In genomic region chr17:59428896-59429460, GRCh38 we compare ENCODE assay signal across 16 cellular contexts.
DNase-seq lines count a peak whose midpoint lies in the region; ATAC-seq and TF ChIP-seq lines count a peak whose summit lies in the region.
"Had no signal": no experiment of that assay in that cellular context is flagged by ENCODE, and none has a peak within 500 bp of the region (broad histone marks: within the 10 kb centered on the region; RNA-seq: fewer than 3 reads in every experiment).

No MANE protein-coding gene starts in this region.

- H3K9me3 ChIP-seq in SJSA1 (replicated peaks) (no peaks in the 10 kb centered on the region), esophagus squamous epithelium (no peaks in the 10 kb centered on the region), neuronal stem cell (replicated peaks in 1 of 2; ENCODE audit: control insufficient read depth in 2 of 2, insufficient read depth in 1 of 2, low read depth in 1 of 2, low read length in 2 of 2) (peaks cover 2 to 3% of the 10 kb centered on the region in 2 donors), thoracic aorta (no peaks in the 10 kb centered on the region)
- H3K9me3 ChIP-seq: BE2C had no signal

- TF ChIP-seq POLR2A in esophagus squamous epithelium (IDR thresholded peaks at IDR 0.05): no peak

- H3K18ac ChIP-seq in neuronal stem cell (ENCODE audit: low read length): no peak overlapping the region

- H2AFZ ChIP-seq in neuronal stem cell (ENCODE audit: low read length): no peak overlapping the region

- H3K9me3 Mint-ChIP-seq in activated T-cell treated with anti-CD3 and anti-CD28 coated beads, Interleukin-2, amount 50 U/mL, for 24 hours: no peaks in the 10 kb centered on the region

- H2BK120ac ChIP-seq in neuronal stem cell (ENCODE audit: low read depth, low read length): no peak overlapping the region

- no peak for ATAC-seq in thoracic aorta (ENCODE audit: insufficient number of reproducible peaks, low FRiP score, low read depth)

- no peak overlapping the region for H3K23ac ChIP-seq in neuronal stem cell (ENCODE audit: low read depth, low read length, poor library complexity)

- H3K4me3 Mint-ChIP-seq in activated T-cell treated with anti-CD3 and anti-CD28 coated beads, Interleukin-2, amount 50 U/mL, for 24 hours: no peak overlapping the region

- H2BK5ac ChIP-seq in neuronal stem cell (ENCODE audit: low read length): peak overlapping the region; percentile 10

- no peak overlapping the region for H4K91ac ChIP-seq in neuronal stem cell (ENCODE audit: low read depth, low read length, poor library complexity)

- peak overlapping the region; percentile 96 for H3K27ac ChIP-seq in SJSA1
- H3K27ac ChIP-seq in esophagus squamous epithelium: peak overlapping the region in 3 of 4 donors; percentile 81 to 90 (median 82)
- no peak overlapping the region for H3K27ac ChIP-seq in neuronal stem cell (replicated peaks; ENCODE audit: low read length)
- H3K27ac ChIP-seq in thoracic aorta: peak overlapping the region; percentile 96 to 98

- peaks cover 30% of the 10 kb centered on the region for H3K4me1 Mint-ChIP-seq in activated T-cell treated with anti-CD3 and anti-CD28 coated beads, Interleukin-2, amount 50 U/mL, for 24 hours (ENCODE audit: low read depth)

- H3K4me1 ChIP-seq in SJSA1 (replicated peaks): peaks cover 57% of the 10 kb centered on the region
- H3K4me1 ChIP-seq in esophagus squamous epithelium: peaks cover 0 to 50% (median 35%) of the 10 kb centered on the region in 3 donors
- H3K4me1 ChIP-seq in neuronal stem cell (ENCODE audit: control insufficient read depth in 2 of 2, insufficient read depth in 1 of 2, low read depth in 1 of 2, low read length in 2 of 2): peaks cover 8% of the 10 kb centered on the region in 2 donors
- peaks cover 43 to 57% of the 10 kb centered on the region in 2 donors for H3K4me1 ChIP-seq in thoracic aorta (ENCODE audit: control insufficient read depth in 1 of 2, low read depth in 2 of 2)

- TF ChIP-seq CTCF in esophagus squamous epithelium (IDR thresholded peaks at IDR 0.05) (no peak), thoracic aorta (IDR thresholded peaks at IDR 0.05) (no peak)

- H3K4me3 ChIP-seq in SJSA1 (no peak overlapping the region), esophagus squamous epithelium (no peak overlapping the region), neuronal stem cell (ENCODE audit: low read length in 2 of 2) (no peak overlapping the region), thoracic aorta (no peak overlapping the region)

- H3K27me3 ChIP-seq in SJSA1 (replicated peaks) (no peaks in the 10 kb centered on the region), esophagus squamous epithelium (no peaks in the 10 kb centered on the region), neuronal stem cell (ENCODE audit: control insufficient read depth in 3 of 3, insufficient read depth in 3 of 3, low read depth in 1 of 3, low read length in 3 of 3) (no peaks in the 10 kb centered on the region), thoracic aorta (replicated peaks; ENCODE audit: insufficient read depth) (no peaks in the 10 kb centered on the region)
- H3K27me3 ChIP-seq: BE2C, brain microvascular endothelial cell had no signal

- no peak overlapping the region for H3K27ac Mint-ChIP-seq in activated T-cell treated with anti-CD3 and anti-CD28 coated beads, Interleukin-2, amount 50 U/mL, for 24 hours

- intact Hi-C loops in esophagus squamous epithelium (cut with DNase I): no loop called here

- H2AK5ac ChIP-seq in neuronal stem cell (ENCODE audit: low read depth, low read length): no peak overlapping the region

- no peaks in the 10 kb centered on the region for H3K79me1 ChIP-seq in neuronal stem cell (ENCODE audit: low read depth, low read length)

- H3K27me3 Mint-ChIP-seq in activated T-cell treated with anti-CD3 and anti-CD28 coated beads, Interleukin-2, amount 50 U/mL, for 24 hours: no peaks in the 10 kb centered on the region

- WGBS in esophagus squamous epithelium, 2 donors: 57% methylated on average over 5 to 7 of the region's 7 CpGs
- no CpG with 5 or more reads among the region's 7 CpGs for WGBS in neuronal stem cell (ENCODE audit: extremely low coverage in 2 of 2, insufficient read length in 2 of 2, insufficient replicate concordance in 1 of 2), 2 donors

- H3K36me3 ChIP-seq in SJSA1 (no peaks in the 10 kb centered on the region), esophagus squamous epithelium (no peaks in the 10 kb centered on the region), neuronal stem cell (replicated peaks in 1 of 2; ENCODE audit: control insufficient read depth in 2 of 2, insufficient read depth in 2 of 2, low read length in 2 of 2) (no peaks in the 10 kb centered on the region), thoracic aorta (no peaks in the 10 kb centered on the region)
- H3K36me3 ChIP-seq: BE2C, brain microvascular endothelial cell had no signal

- no peak overlapping the region for H3K4ac ChIP-seq in neuronal stem cell (ENCODE audit: low read length)

- no peak overlapping the region for H3K4me2 ChIP-seq in neuronal stem cell (ENCODE audit: insufficient read depth, low read length, poor library complexity, severe bottlenecking)

- no peak overlapping the region for H2BK12ac ChIP-seq in neuronal stem cell (ENCODE audit: low read length)

- no peaks in the 10 kb centered on the region for H3K36me3 Mint-ChIP-seq in activated T-cell treated with anti-CD3 and anti-CD28 coated beads, Interleukin-2, amount 50 U/mL, for 24 hours (ENCODE audit: low read depth)

- no peak overlapping the region for H3K9ac ChIP-seq in neuronal stem cell (ENCODE audit: low read depth, low read length, poor library complexity)

- no peak overlapping the region for H4K8ac ChIP-seq in neuronal stem cell (ENCODE audit: low read depth, low read length)

- DNase-seq in SJSA1 (ENCODE audit: low read depth in 1 of 2, low spot score in 2 of 2): no peak
- no peak for DNase-seq in esophagus squamous epithelium (lab: John Stamatoyannopoulos, UW)
- DNase-seq in neuronal stem cell (ENCODE audit: low spot score): no peak
- DNase-seq in thoracic aorta (ENCODE audit: low spot score): no peak
- DNase-seq in activated T-cell treated with anti-CD3 and anti-CD28 coated beads, Interleukin-2, amount 50 U/mL, for 24 hours: no peak
- no peak for DNase-seq in SIG-M5 treated with dmso at 0.1 percent for 504 hours (lab: John Stamatoyannopoulos, UW; ENCODE audit: unreplicated experiment)
- DNase-seq in NCI-H146 (lab: John Stamatoyannopoulos, UW): no peak
- DNase-seq: activated CD4-positive, alpha-beta T cell treated with anti-CD3 and anti-CD28 coated beads, Interleukin-2, amount 50 U/mL, for 48 hours; activated naive CD4-positive, alpha-beta T cell treated with anti-CD3 and anti-CD28 coated beads, Interleukin-2, amount 50 U/mL, for 16 hours; activated T-cell treated with anti-CD3 and anti-CD28 coated beads, Interleukin-2, amount 50 U/mL, for 1 hour; BE2C; brain microvascular endothelial cell; NCI-H1694; NCI-H345; stimulated activated naive CD4-positive, alpha-beta T cell treated with Interleukin-2 at 50 U/mL for 16 hours; T-helper 1 cell had no signal

- no peak overlapping the region for H3K14ac ChIP-seq in neuronal stem cell (ENCODE audit: low read length)

- H2BK15ac ChIP-seq in neuronal stem cell (ENCODE audit: low read length): no peak overlapping the region
